ENCODE assay signal across 26 cellular contexts in the genomic region with DNA sequence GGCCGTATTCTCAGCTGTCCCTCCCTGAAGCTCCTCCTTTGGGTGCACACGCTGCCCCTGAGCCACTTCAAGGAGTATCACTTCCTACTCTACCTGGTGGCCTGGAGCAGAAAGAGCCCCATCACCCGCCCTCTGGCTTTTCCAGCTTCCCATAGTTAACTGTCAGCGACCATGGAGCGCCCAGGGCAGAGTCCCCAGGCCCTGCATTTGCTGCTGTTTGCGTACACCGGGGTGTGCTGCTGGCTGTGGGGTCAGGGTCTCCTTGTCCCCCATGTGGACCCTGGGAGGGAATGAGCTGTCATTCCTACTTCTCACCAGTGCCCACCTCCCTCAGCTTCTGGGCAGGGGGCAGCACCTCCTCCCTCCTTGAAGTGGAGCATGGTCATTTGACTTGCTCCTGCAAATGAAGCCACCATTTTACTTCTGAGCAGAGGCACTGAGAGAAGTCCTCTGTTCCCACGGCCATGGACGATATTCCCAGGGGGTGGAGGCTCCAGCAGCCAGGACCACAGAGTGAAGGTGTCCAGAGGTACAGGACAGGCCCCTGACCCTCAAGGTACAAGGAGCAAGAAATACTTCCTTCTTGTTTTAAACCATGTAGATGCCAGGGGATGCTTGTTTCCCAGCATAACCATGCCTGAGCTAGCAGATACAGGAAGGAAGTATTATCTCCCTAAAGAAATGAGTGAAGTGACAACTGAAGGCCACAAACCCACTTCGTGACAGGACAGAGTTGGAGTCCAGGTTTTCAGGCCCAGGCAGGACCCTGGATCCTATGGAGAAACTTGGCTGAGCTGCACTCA. TPM values are rescaled to one million over a fixed set of nuclear protein-coding genes. Genes with fewer than 3 reads are reported as not detected.
A peak's percentile ranks its signal among the peaks of the same experiment; 100 is the strongest.
DNase-seq lines count a peak whose midpoint lies in the region; ATAC-seq, FAIRE-seq and TF ChIP-seq lines count a peak whose summit lies in the region.
"Had no signal": no experiment of that assay in that cellular context is flagged by ENCODE, and none has a peak within 500 bp of the region (broad histone marks: within the 10 kb centered on the region; RNA-seq: fewer than 3 reads in every experiment).

No MANE protein-coding gene starts in this region.

- TF ChIP-seq POLR2A in A549 (IDR thresholded peaks at IDR 0.05; ENCODE audit: low read length) = no peak
- TF ChIP-seq POLR2A in erythroblast (IDR thresholded peaks at IDR 0.05; ENCODE audit: low read length) = no peak

- H3K27me3 Mint-ChIP-seq in activated T-helper 2 cell treated with anti-CD3 and anti-CD28 coated beads, Interferon-gamma antibody, Interleukin-2, Interleukin-4, amounts not matched to agents 10 μg/mL and 5 μg/mL and 100 μg/mL, durations not matched to agents 14 hours and 24 hours and 36 hours (ENCODE audit: low read depth) = no peaks in the 10 kb centered on the region
- H3K27me3 Mint-ChIP-seq in mesothelial cell of epicardium (ENCODE audit: low read depth) = no peaks in the 10 kb centered on the region

- TF ChIP-seq CTCF in A549 (IDR thresholded peaks at IDR 0.05) = no peak
- TF ChIP-seq CTCF in mesothelial cell of epicardium (IDR thresholded peaks at IDR 0.05; ENCODE audit: unreplicated experiment) = no peak

- no peaks in the 10 kb centered on the region for H3K9me3 Mint-ChIP-seq in activated T-helper 2 cell treated with anti-CD3 and anti-CD28 coated beads, Interferon-gamma antibody, Interleukin-2, Interleukin-4, amounts not matched to agents 10 μg/mL and 5 μg/mL and 100 μg/mL, durations not matched to agents 14 hours and 24 hours and 36 hours
- H3K9me3 Mint-ChIP-seq in mesothelial cell of epicardium = no peaks in the 10 kb centered on the region
- H3K9me3 Mint-ChIP-seq: activated T-cell treated with anti-CD3 and anti-CD28 coated beads, Interleukin-2, amount 50 U/mL, for 72 hours had no signal

- H3K4me1 ChIP-seq in A549 = peaks cover 36% of the 10 kb centered on the region

- CTCF ChIA-PET in A549 (lab: Yijun Ruan, JAX) = interaction anchor here (0.7 to 3.4 kb wide), 11 partner anchors 12 to 152 kb away, joined by 3 to 34 read pairs (median 3); no protein-coding TSS in a partner anchor

- peaks cover 8% of the 10 kb centered on the region for H3K9me3 ChIP-seq in A549
- H3K9me3 ChIP-seq: SK-N-SH had no signal

- FAIRE-seq in A549 (lab: Jason Lieb, UNC) = no peak
- FAIRE-seq: urothelium cell line had no signal

- H3K4me3 ChIP-seq in A549 = no peak overlapping the region

- no peak overlapping the region for H3K27ac Mint-ChIP-seq in activated T-helper 2 cell treated with anti-CD3 and anti-CD28 coated beads, Interferon-gamma antibody, Interleukin-2, Interleukin-4, amounts not matched to agents 10 μg/mL and 5 μg/mL and 100 μg/mL, durations not matched to agents 14 hours and 24 hours and 36 hours
- H3K27ac Mint-ChIP-seq in mesothelial cell of epicardium = peak overlapping the region; percentile 96
- H3K27ac Mint-ChIP-seq: activated T-cell treated with anti-CD3 and anti-CD28 coated beads, Interleukin-2, amount 50 U/mL, for 72 hours; naive B cell had no signal

- intact Hi-C loops in activated T-helper 2 cell treated with anti-CD3 and anti-CD28 coated beads, Interferon-gamma antibody, Interleukin-2, Interleukin-4, amounts not matched to agents 10 μg/mL and 5 μg/mL and 100 μg/mL, durations not matched to agents 14 hours and 24 hours and 36 hours (cut with micrococcal nuclease) = no loop called here

- no peaks in the 10 kb centered on the region for H3K4me1 Mint-ChIP-seq in activated T-helper 2 cell treated with anti-CD3 and anti-CD28 coated beads, Interferon-gamma antibody, Interleukin-2, Interleukin-4, amounts not matched to agents 10 μg/mL and 5 μg/mL and 100 μg/mL, durations not matched to agents 14 hours and 24 hours and 36 hours (ENCODE audit: low read depth)
- peaks cover 46% of the 10 kb centered on the region for H3K4me1 Mint-ChIP-seq in mesothelial cell of epicardium
- H3K4me1 Mint-ChIP-seq: naive B cell had no signal

- H3K4me2 ChIP-seq in A549 = no peak overlapping the region; the same call in 2 of the 3 replicates

- ATAC-seq in A549 = no peak
- ATAC-seq: activated T-cell treated with anti-CD3 and anti-CD28 coated beads, Interleukin-2, amount 50 U/mL, for 72 hours had no signal

- TF ChIP-seq RAD21 in A549 (conservative IDR thresholded peaks at IDR 0.05 in 1 of 2, IDR thresholded peaks at IDR 0.05 in 1 of 2) = no peak

- H3K4me3 Mint-ChIP-seq in activated T-helper 2 cell treated with anti-CD3 and anti-CD28 coated beads, Interferon-gamma antibody, Interleukin-2, Interleukin-4, amounts not matched to agents 10 μg/mL and 5 μg/mL and 100 μg/mL, durations not matched to agents 14 hours and 24 hours and 36 hours (ENCODE audit: low read depth) = no peak overlapping the region
- no peak overlapping the region for H3K4me3 Mint-ChIP-seq in mesothelial cell of epicardium
- H3K4me3 Mint-ChIP-seq: activated T-cell treated with anti-CD3 and anti-CD28 coated beads, Interleukin-2, amount 50 U/mL, for 72 hours; naive B cell had no signal

- H3K36me3 Mint-ChIP-seq in activated T-helper 2 cell treated with anti-CD3 and anti-CD28 coated beads, Interferon-gamma antibody, Interleukin-2, Interleukin-4, amounts not matched to agents 10 μg/mL and 5 μg/mL and 100 μg/mL, durations not matched to agents 14 hours and 24 hours and 36 hours (ENCODE audit: low read depth) = no peaks in the 10 kb centered on the region
- no peaks in the 10 kb centered on the region for H3K36me3 Mint-ChIP-seq in mesothelial cell of epicardium
- H3K36me3 Mint-ChIP-seq: naive B cell had no signal

- POLR2A ChIA-PET in A549 (lab: Yijun Ruan, JAX) = no interaction called here

- WGBS in A549 (ENCODE audit: missing lambda C conversion rate) = 95% methylated on average over 9 of the region's 10 CpGs

- DNase-seq in A549 (ENCODE audit: low read depth in 1 of 2, low spot score in 1 of 2) (no peak), Daoy (ENCODE audit: low read depth) (peak; percentile 2), mesothelial cell of epicardium (ENCODE audit: low spot score in 2 of 2, unreplicated experiment in 2 of 2) (no peak), erythroblast (lab: John Stamatoyannopoulos, UW) (no peak), nucleus accumbens (lab: John Stamatoyannopoulos, UW) (no peak), germinal center (ENCODE audit: low spot score) (no peak), NCI-H2171 treated with DMSO at 0.1 percent for 48 hours (lab: John Stamatoyannopoulos, UW) (no peak)
- peak; percentile 2 for DNase-seq in activated T-helper 2 cell treated with anti-CD3 and anti-CD28 coated beads, Interferon-gamma antibody, Interleukin-2, Interleukin-4, amounts not matched to agents 10 μg/mL and 5 μg/mL and 100 μg/mL, durations not matched to agents 14 hours and 24 hours and 36 hours (ENCODE audit: low spot score)
- DNase-seq: activated CD4-positive, alpha-beta T cell treated with anti-CD3 and anti-CD28 coated beads for 4 hours; activated naive CD4-positive, alpha-beta T cell treated with anti-CD3 and anti-CD28 coated beads, Interleukin-2, amount 50 U/mL, for 16 hours; activated T-cell treated with anti-CD3 and anti-CD28 coated beads, Interleukin-2, amount 50 U/mL, for 72 hours; amniotic stem cell; DND-41; glutamatergic neuron; H7; KBM-7; naive B cell; NCI-H1105 treated with DMSO at 0.1 percent for 48 hours; NCI-H2029 treated with DMSO at 0.1 percent for 48 hours; NCI-H345; NCI-H748 treated with DMSO at 0.1 percent for 48 hours; SK-N-SH; stimulated activated CD4-positive, alpha-beta T cell treated with anti-CD3 and anti-CD28 coated beads, Interleukin-2, amount 100 ng/mL, for 48 hours had no signal

- TF ChIP-seq EP300 in A549 (IDR thresholded peaks at IDR 0.05) = no peak

- peak overlapping the region; percentile 94 to 96 for H3K27ac ChIP-seq in A549
- H3K27ac ChIP-seq: C4-2B had no signal

TF ChIP-seq in A549, 52 proteins besides CTCF, POLR2A, EP300 and RAD21:
- TF ChIP-seq EHF (CRISPR knock-in tag; IDR thresholded peaks at IDR 0.05) (no peak), GATA3 (IDR thresholded peaks at IDR 0.05; ENCODE audit: borderline replicate concordance) (no peak), KDM5A (IDR thresholded peaks at IDR 0.05) (no peak), NFE2L2 (conservative IDR thresholded peaks at IDR 0.05; ENCODE audit: low read length) (no peak), NR3C1 (IDR thresholded peaks at IDR 0.05) (no peak), MYC (IDR thresholded peaks at IDR 0.05; ENCODE audit: borderline replicate concordance, low read length) (no peak), HOXA7 (CRISPR knock-in tag; IDR thresholded peaks at IDR 0.05) (no peak), MAFK (IDR thresholded peaks at IDR 0.05; ENCODE audit: partially characterized antibody) (no peak)
TF ChIP-seq in A549: peak in this region for 0.

RNA-seq across cellular contexts. Expression of gene COL5A1, which starts 40.6 kb away (rescaled TPM):
- polyA plus RNA-seq in A549 (2011; rRNA removed) = 15.2 and 16.1 TPM in 2 replicates
- 19.4 and 22.8 TPM in 2 replicates for polyA plus RNA-seq in A549 (2012; cell fraction: cytosol; rRNA removed)
- 109 and 117 TPM in 2 replicates for polyA plus RNA-seq in A549 (2012; cell fraction: nucleus; rRNA removed)
- 50.7 to 72.3 TPM (median 67.5 TPM) in 3 replicates for polyA plus RNA-seq in A549 (2017; fragmentation: RNase III; extraction: RNeasy Plus Mini Kit Qiagen cat#74134 plus additional on column Dnase treatment)
- polyA minus RNA-seq in A549 (2011; rRNA and poly(A)+ RNA removed) = 18.7 and 27.1 TPM in 2 replicates
- total RNA-seq in Daoy (2014; rRNA removed; shearing (Covaris generic)) = 131 and 135 TPM in 2 replicates
- total RNA-seq in activated T-helper 2 cell treated with anti-CD3 and anti-CD28 coated beads, Interferon-gamma antibody, Interleukin-2, Interleukin-4, amounts not matched to agents 10 μg/mL and 5 μg/mL and 100 μg/mL, durations not matched to agents 14 hours and 24 hours and 36 hours = 0.11 TPM in 1 of 2 replicates, not detected in the other
- total RNA-seq in mesothelial cell of epicardium = 549 to 605 TPM (median 596 TPM) in 3 replicates
- total RNA-seq: MCF 10A had no signal

Comparison
In these comparisons a context has a peak if more than half of its experiments do, and no peak if none do; other contexts are left out.
1. DNase-seq: peak in Daoy (single experiment) and activated T-helper 2 cell treated with anti-CD3 and anti-CD28 coated beads, Interferon-gamma antibody, Interleukin-2, Interleukin-4, amounts not matched to agents 10 μg/mL and 5 μg/mL and 100 μg/mL, durations not matched to agents 14 hours and 24 hours and 36 hours (single experiment); none in A549 (0 of 2), mesothelial cell of epicardium (0 of 2), erythroblast (0 of 2), nucleus accumbens (0 of 56), germinal center (single experiment) and NCI-H2171 treated with DMSO at 0.1 percent for 48 hours (single experiment).
2. RNA of gene COL5A1, which starts 40.6 kb away (total RNA-seq): 549 to 605 TPM in mesothelial cell of epicardium and 131 to 135 TPM in Daoy; 0.11 TPM in activated T-helper 2 cell treated with anti-CD3 and anti-CD28 coated beads, Interferon-gamma antibody, Interleukin-2, Interleukin-4, amounts not matched to agents 10 μg/mL and 5 μg/mL and 100 μg/mL, durations not matched to agents 14 hours and 24 hours and 36 hours; every median in the first group is over 100 times any median in the second.